Comparison of ENCODE assay signal across 8 cellular contexts in genomic region chr4:70838400-70838971, GRCh38. TPM values are rescaled to one million over a fixed set of nuclear protein-coding genes. Genes with fewer than 3 reads are reported as not detected.
A peak's percentile ranks its signal among the peaks of the same experiment; 100 is the strongest.
DNase-seq lines count a peak whose midpoint lies in the region; ATAC-seq and TF ChIP-seq lines count a peak whose summit lies in the region.

No MANE protein-coding gene starts in this region.

- H4K20me1 ChIP-seq in Karpas-422 (ENCODE audit: insufficient read depth, low read depth, low read length): peaks cover 33% of the 10 kb centered on the region; the same call in 1 of the 2 replicates

- H2BK120ac ChIP-seq in mesendoderm (ENCODE audit: low read depth, low read length): peak overlapping the region; percentile 10

- peak overlapping the region; percentile 80 for H3K27ac ChIP-seq in CD8-positive, alpha-beta T cell (ENCODE audit: low read depth, low read length)
- H3K27ac ChIP-seq in Karpas-422 (ENCODE audit: low read length) (peak overlapping the region; percentile 59), mesendoderm (ENCODE audit: low read depth, low read length) (peak overlapping the region; percentile 94)

- H3K36me3 Mint-ChIP-seq in CD8-positive, alpha-beta T cell: peaks cover 24% of the 10 kb centered on the region
- H3K36me3 Mint-ChIP-seq in MCF 10A (ENCODE audit: insufficient read depth, unreplicated experiment): peaks cover 15% of the 10 kb centered on the region

- intact Hi-C loops in CD8-positive, alpha-beta T cell (cut with DNase I, micrococcal nuclease): loop anchor here in 1 of 2 experiments (2.0 kb wide), 2 partner anchors 64 to 154 kb away; partner anchors contain the start of genes DCK and MOB1B
- intact Hi-C loops in MCF 10A (cut with micrococcal nuclease): loop anchor here (5.0 kb wide), 2 partner anchors 136 to 169 kb away; no protein-coding TSS in a partner anchor

- WGBS in mesendoderm (ENCODE audit: extremely low coverage, insufficient coverage, low lambda C conversion rate): no CpG with 5 or more reads among the region's 11 CpGs

- no peaks in the 10 kb centered on the region for H3K9me2 ChIP-seq in Karpas-422 (replicated peaks; ENCODE audit: insufficient read depth, low read length)

- TF ChIP-seq CTCF in CD8-positive, alpha-beta T cell (IDR thresholded peaks at IDR 0.05): no peak
- no peak for TF ChIP-seq CTCF in MCF 10A (IDR thresholded peaks at IDR 0.05; ENCODE audit: unreplicated experiment)

- peak overlapping the region; percentile 61 for H3K18ac ChIP-seq in mesendoderm (ENCODE audit: low read length)

- H3K27ac Mint-ChIP-seq in CD8-positive, alpha-beta T cell: peak overlapping the region; percentile 97
- peak overlapping the region; percentile 92 for H3K27ac Mint-ChIP-seq in MCF 10A (ENCODE audit: low read depth, unreplicated experiment)

- peaks cover 6% of the 10 kb centered on the region for H3K36me3 ChIP-seq in CD8-positive, alpha-beta T cell (ENCODE audit: insufficient read depth, low read length)
- H3K36me3 ChIP-seq in Karpas-422 (ENCODE audit: insufficient read depth, low read length): peaks cover 11% of the 10 kb centered on the region; the same call in 1 of the 2 replicates
- H3K36me3 ChIP-seq in mesendoderm (ENCODE audit: control insufficient read depth, insufficient read depth, low read length): peaks cover 4% of the 10 kb centered on the region

- no peaks in the 10 kb centered on the region for H3K27me3 ChIP-seq in CD8-positive, alpha-beta T cell (ENCODE audit: insufficient read depth, low read length)
- H3K27me3 ChIP-seq in Karpas-422 (ENCODE audit: low read length) (no peaks in the 10 kb centered on the region), mesendoderm (ENCODE audit: insufficient read depth, low read length, poor library complexity) (no peaks in the 10 kb centered on the region)

- H3K79me1 ChIP-seq in mesendoderm (ENCODE audit: low read length): peaks cover 6% of the 10 kb centered on the region

- CTCF ChIA-PET in CD8-positive, alpha-beta T cell (lab: Charles Lee): interaction anchor here (1.2 to 1.7 kb wide), 3 partner anchors 9 to 103 kb away, joined by 4 to 5 read pairs (median 4); partner anchors contain the start of gene MOB1B
- CTCF ChIA-PET in MCF 10A (lab: Yijun Ruan, JAX): interaction anchor here (0.5 to 1.3 kb wide), 8 partner anchors 9 to 766 kb away, joined by 3 to 6 read pairs (median 3); no protein-coding TSS in a partner anchor

- H3K4me1 ChIP-seq in CD8-positive, alpha-beta T cell (ENCODE audit: insufficient read depth, low read length): peaks cover 29% of the 10 kb centered on the region
- peaks cover 8% of the 10 kb centered on the region; the same call in 1 of the 2 replicates for H3K4me1 ChIP-seq in Karpas-422 (ENCODE audit: low read length)
- no peaks in the 10 kb centered on the region for H3K4me1 ChIP-seq in mesendoderm (ENCODE audit: control insufficient read depth, low read depth, low read length)

- H3K9ac ChIP-seq in Karpas-422 (ENCODE audit: low read length) (peak overlapping the region; percentile 92), mesendoderm (ENCODE audit: low read length) (peak overlapping the region; percentile 99)

- H3K4me3 ChIP-seq in CD8-positive, alpha-beta T cell (ENCODE audit: low read depth, low read length): peak overlapping the region; percentile 80
- H3K4me3 ChIP-seq in Karpas-422 (ENCODE audit: low read length) (peak overlapping the region; percentile 89), mesendoderm (ENCODE audit: low read length) (peak overlapping the region; percentile 99)

- peak overlapping the region; percentile 97 for H3K56ac ChIP-seq in mesendoderm (ENCODE audit: low read length)

- no peak for DNase-seq in CD8-positive, alpha-beta T cell
- DNase-seq in Karpas-422 (no peak), MCF 10A (ENCODE audit: unreplicated experiment) (peak; percentile 7), mesendoderm (peak; percentile 21), NCI-H2227 (lab: John Stamatoyannopoulos, UW; ENCODE audit: unreplicated experiment) (no peak), NCI-H226 (no peak)

- no peak overlapping the region for H4K8ac ChIP-seq in mesendoderm (ENCODE audit: low read depth, low read length)

- peak overlapping the region; percentile 97 for H3K4me3 Mint-ChIP-seq in CD8-positive, alpha-beta T cell
- H3K4me3 Mint-ChIP-seq in MCF 10A (ENCODE audit: unreplicated experiment): peak overlapping the region; percentile 95

- H3K79me2 ChIP-seq in Karpas-422 (ENCODE audit: low read length): peaks cover 58% of the 10 kb centered on the region
- peaks cover 49% of the 10 kb centered on the region for H3K79me2 ChIP-seq in mesendoderm (ENCODE audit: control insufficient read depth, insufficient read depth, low read length)

- H2BK5ac ChIP-seq in mesendoderm (ENCODE audit: low read length): peak overlapping the region; percentile 95

- no peak overlapping the region for H4K5ac ChIP-seq in mesendoderm (ENCODE audit: low read length)

- ATAC-seq in CD8-positive, alpha-beta T cell: no peak
- ATAC-seq in HG02981 (IDR thresholded peaks at IDR 0.05; ENCODE audit: unreplicated experiment): no peak
- no peak for ATAC-seq in HG02610 (IDR thresholded peaks at IDR 0.05; ENCODE audit: unreplicated experiment)

- no peaks in the 10 kb centered on the region for H3K27me3 Mint-ChIP-seq in CD8-positive, alpha-beta T cell (ENCODE audit: low read depth)
- H3K27me3 Mint-ChIP-seq in MCF 10A (ENCODE audit: insufficient read depth, unreplicated experiment): no peaks in the 10 kb centered on the region

- no peak overlapping the region for H2AFZ ChIP-seq in Karpas-422 (ENCODE audit: low read length)

- H3K4me2 ChIP-seq in Karpas-422 (ENCODE audit: low read depth, low read length, poor library complexity, severe bottlenecking) (peak overlapping the region; percentile 84), mesendoderm (ENCODE audit: low read length) (peak overlapping the region; percentile 52)

- POLR2A ChIA-PET in CD8-positive, alpha-beta T cell (lab: Charles Lee): interaction anchor here (1.0 to 3.1 kb wide), 8 partner anchors 20 to 157 kb away, joined by 3 to 23 read pairs (median 10); partner anchors contain the start of genes MOB1B and UTP3
- POLR2A ChIA-PET in MCF 10A (lab: Yijun Ruan, JAX): interaction anchor here (0.6 to 3.9 kb wide), 18 partner anchors 10 to 172 kb away, joined by 3 to 59 read pairs (median 4); partner anchors contain the start of genes DCK, MOB1B and UTP3

- peak overlapping the region; percentile 94 for H3K23ac ChIP-seq in mesendoderm (ENCODE audit: low read length)

- no peaks in the 10 kb centered on the region for H3K9me3 ChIP-seq in CD8-positive, alpha-beta T cell (ENCODE audit: low read length)
- H3K9me3 ChIP-seq in Karpas-422 (ENCODE audit: low read length): no peaks in the 10 kb centered on the region

- peak overlapping the region; percentile 69 for H2AK5ac ChIP-seq in mesendoderm (ENCODE audit: low read length)

- TSS peak; percentile 67 for BruUV-seq in MCF 10A (replicated peaks; lab: Mats Ljungman, UMichigan)

- no peaks in the 10 kb centered on the region for H3K9me3 Mint-ChIP-seq in CD8-positive, alpha-beta T cell
- H3K9me3 Mint-ChIP-seq in MCF 10A (ENCODE audit: unreplicated experiment): no peaks in the 10 kb centered on the region

- H2BK15ac ChIP-seq in mesendoderm (replicated peaks; ENCODE audit: low read depth): no peak overlapping the region

- peaks cover 34% of the 10 kb centered on the region for H3K4me1 Mint-ChIP-seq in CD8-positive, alpha-beta T cell (ENCODE audit: low read depth)
- H3K4me1 Mint-ChIP-seq in MCF 10A (ENCODE audit: insufficient read depth, unreplicated experiment): peaks cover 9% of the 10 kb centered on the region

- peak overlapping the region; percentile 64 for H3K4ac ChIP-seq in mesendoderm (ENCODE audit: low read depth, low read length)

RNA-seq across cellular contexts. Expression of gene GRSF1, which starts 1.2 kb away (rescaled TPM):
- total RNA-seq in CD8-positive, alpha-beta T cell: 10 to 100 TPM; 32.1 to 35.7 TPM
- total RNA-seq in Karpas-422 (2014; rRNA removed; shearing (Covaris generic); ENCODE audit: low replicate concordance): 47.0 and 89.6 TPM in 2 replicates
- 60.2 and 69.3 TPM in 2 replicates for total RNA-seq in MCF 10A (2022)
- 105 TPM for polyA plus RNA-seq in mesendoderm (2013, experiment 1 of 2)
- polyA plus RNA-seq in mesendoderm (2013, experiment 2 of 2): 104 TPM

Comparison
In these comparisons a context has a peak if more than half of its experiments do, and no peak if none do; other contexts are left out.
1. DNase-seq: peak in MCF 10A (single experiment) and mesendoderm (single experiment); none in CD8-positive, alpha-beta T cell (0 of 7), Karpas-422 (single experiment), NCI-H2227 (single experiment) and NCI-H226 (single experiment).
2. Peak in every context shown above with its lines, with median percentiles within 50 percentile points of each other: H3K27ac ChIP-seq and H3K4me3 ChIP-seq.